1 cellular context compared by ENCODE assay signal in the genomic region with DNA sequence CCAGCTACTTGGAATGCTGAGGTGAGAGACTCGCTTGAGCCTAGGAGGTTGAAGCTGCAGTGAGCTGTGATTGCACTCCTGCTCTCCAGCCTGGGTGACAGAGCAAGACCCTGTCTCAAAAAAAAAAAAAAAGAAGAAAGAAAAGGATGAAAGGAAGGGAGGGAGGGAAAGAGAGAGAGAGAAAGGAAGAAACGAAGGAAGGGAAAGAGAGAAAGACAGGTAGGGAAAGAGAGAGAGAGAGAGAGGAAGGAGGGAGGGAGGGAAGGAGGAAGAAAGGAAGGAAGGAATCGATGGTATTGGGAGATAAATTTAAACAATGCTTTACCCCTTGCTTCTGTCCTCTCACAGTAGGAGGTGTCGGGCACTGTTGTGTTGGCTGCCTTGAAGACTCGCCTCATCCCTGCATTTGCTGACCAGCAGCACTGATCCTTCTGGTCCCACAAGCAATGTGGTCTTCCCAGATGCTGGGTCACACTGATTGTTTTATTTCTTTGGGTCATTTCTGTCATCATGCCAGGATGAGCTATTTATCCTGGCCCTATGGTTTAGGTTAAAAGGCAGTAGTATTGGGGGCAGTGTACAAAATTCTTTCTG.
TF ChIP-seq lines count a peak whose summit lies in the region.

No MANE protein-coding gene starts in this region.

TF ChIP-seq in HEK293, 187 proteins besides CTCF, POLR2A, EP300 and RAD21 (continued from another document):
- peak; percentile 82 for TF ChIP-seq PRDM1 (tag by site-specific recombination; IDR thresholded peaks at IDR 0.05)
- peak; percentile 92 for TF ChIP-seq ZNF366 (tag by site-specific recombination; conservative IDR thresholded peaks at IDR 0.05)
